25 cellular contexts compared by ENCODE assay signal in genomic region chr15:25088261-25088790, GRCh38.
DNase-seq lines count a peak whose midpoint lies in the region; ATAC-seq, FAIRE-seq and TF ChIP-seq lines count a peak whose summit lies in the region.
"Had no signal": no experiment of that assay in that cellular context is flagged by ENCODE, and none has a peak within 500 bp of the region (broad histone marks: within the 10 kb centered on the region; RNA-seq: fewer than 3 reads in every experiment).

No MANE protein-coding gene starts in this region.

- DNase-seq in activated CD8-positive, alpha-beta memory T cell treated with anti-CD3 and anti-CD28 coated beads for 24 hours = peak; percentile 9
- DNase-seq in activated CD8-positive, alpha-beta memory T cell treated with anti-CD3 and anti-CD28 coated beads, Interleukin-2, amount 50 U/mL, for 4 hours = no peak
- DNase-seq in bronchial epithelial cell (ENCODE audit: low read depth) (no peak), left lobe of liver (ENCODE audit: low spot score) (peak; percentile 21), spleen (peak; percentile 52), KBM-7 (no peak), nucleus accumbens (lab: John Stamatoyannopoulos, UW) (no peak), ACHN (no peak)
- DNase-seq: BE2C; CD8-positive, alpha-beta memory T cell; DMS 273 treated with DMSO at 0.1 percent for 48 hours; DMS79; EL; GDM1; GOT3; HCEC 1CT; NCI-H1105 treated with DMSO at 0.1 percent for 48 hours; NCI-H2029; NCI-H2227 treated with DMSO at 0.1 percent for 48 hours; NCI-H526 treated with DMSO at 0.1 percent for 48 hours; Right ventricle myocardium superior; RPMI8226 had no signal

- ATAC-seq in left lobe of liver = no peak
- ATAC-seq: GM12878 had no signal

- H3K36me3 ChIP-seq in bronchial epithelial cell (ENCODE audit: control insufficient read depth, insufficient read depth, low read length) (peaks cover 7% of the 10 kb centered on the region), spleen (peaks cover 24 to 100% (median 99%) of the 10 kb centered on the region in 6 donors)
- H3K36me3 ChIP-seq: SJSA1 had no signal

- H3K27ac ChIP-seq in spleen = no peak overlapping the region
- H3K27ac ChIP-seq: 22Rv1, SJSA1 had no signal

- TF ChIP-seq POLR2A in spleen (IDR thresholded peaks at IDR 0.05) = no peak

- TF ChIP-seq CTCF in bronchial epithelial cell (IDR thresholded peaks at IDR 0.05; ENCODE audit: insufficient read depth, low read length, severe bottlenecking) (no peak), spleen (IDR thresholded peaks at IDR 0.05 in 8 of 11, conservative IDR thresholded peaks at IDR 0.05 in 3 of 11) (no peak)

- peak; percentile 43 for FAIRE-seq in bronchial epithelial cell (lab: Jason Lieb, UNC)
- FAIRE-seq: GM12878 had no signal

- peaks cover 11 to 100% (median 100%) of the 10 kb centered on the region in 8 donors for H3K9me3 ChIP-seq in spleen
- H3K9me3 ChIP-seq: BE2C had no signal

- in situ Hi-C loops in KBM-7 (cut with MboI; ENCODE audit: low pct_unique_long_range_greater_than_20kb, low sequenced_read_pairs) (no loop called here), ACHN (cut with HindIII; ENCODE audit: low pct_ligation_motif_present, low pct_unique_long_range_greater_than_20kb, low sequenced_read_pairs) (no loop called here)

- H3K27me3 ChIP-seq in bronchial epithelial cell (ENCODE audit: control insufficient read depth, insufficient read depth, low read length) (no peaks in the 10 kb centered on the region), spleen (replicated peaks in 1 of 7) (no peaks in the 10 kb centered on the region)
- H3K27me3 ChIP-seq: BE2C, SJSA1 had no signal

- 84 to 89% (median 86%) methylated on average over 6 to 8 of the region's 8 CpGs for WGBS in spleen, 5 donors

- H3K4me3 ChIP-seq in bronchial epithelial cell (ENCODE audit: low read depth, low read length) (no peak overlapping the region), spleen (peak overlapping the region in 1 of 8 donors; percentile 16)
- H3K4me3 ChIP-seq: GM12878, SJSA1 had no signal

- H3K4me1 ChIP-seq in spleen = no peaks in the 10 kb centered on the region
- H3K4me1 ChIP-seq: BE2C, SJSA1 had no signal

- intact Hi-C loops in spleen (cut with DNase I; ENCODE audit: low total_unique reads) = no loop called here

Comparison
In these comparisons a context has a peak if more than half of its experiments do, and no peak if none do; other contexts are left out.
1. DNase-seq: peak in activated CD8-positive, alpha-beta memory T cell treated with anti-CD3 and anti-CD28 coated beads for 24 hours (single experiment), left lobe of liver (single experiment) and spleen (single experiment); none in activated CD8-positive, alpha-beta memory T cell treated with anti-CD3 and anti-CD28 coated beads, Interleukin-2, amount 50 U/mL, for 4 hours (single experiment), bronchial epithelial cell (single experiment), KBM-7 (single experiment), nucleus accumbens (0 of 56) and ACHN (single experiment).